In the genomic region with DNA sequence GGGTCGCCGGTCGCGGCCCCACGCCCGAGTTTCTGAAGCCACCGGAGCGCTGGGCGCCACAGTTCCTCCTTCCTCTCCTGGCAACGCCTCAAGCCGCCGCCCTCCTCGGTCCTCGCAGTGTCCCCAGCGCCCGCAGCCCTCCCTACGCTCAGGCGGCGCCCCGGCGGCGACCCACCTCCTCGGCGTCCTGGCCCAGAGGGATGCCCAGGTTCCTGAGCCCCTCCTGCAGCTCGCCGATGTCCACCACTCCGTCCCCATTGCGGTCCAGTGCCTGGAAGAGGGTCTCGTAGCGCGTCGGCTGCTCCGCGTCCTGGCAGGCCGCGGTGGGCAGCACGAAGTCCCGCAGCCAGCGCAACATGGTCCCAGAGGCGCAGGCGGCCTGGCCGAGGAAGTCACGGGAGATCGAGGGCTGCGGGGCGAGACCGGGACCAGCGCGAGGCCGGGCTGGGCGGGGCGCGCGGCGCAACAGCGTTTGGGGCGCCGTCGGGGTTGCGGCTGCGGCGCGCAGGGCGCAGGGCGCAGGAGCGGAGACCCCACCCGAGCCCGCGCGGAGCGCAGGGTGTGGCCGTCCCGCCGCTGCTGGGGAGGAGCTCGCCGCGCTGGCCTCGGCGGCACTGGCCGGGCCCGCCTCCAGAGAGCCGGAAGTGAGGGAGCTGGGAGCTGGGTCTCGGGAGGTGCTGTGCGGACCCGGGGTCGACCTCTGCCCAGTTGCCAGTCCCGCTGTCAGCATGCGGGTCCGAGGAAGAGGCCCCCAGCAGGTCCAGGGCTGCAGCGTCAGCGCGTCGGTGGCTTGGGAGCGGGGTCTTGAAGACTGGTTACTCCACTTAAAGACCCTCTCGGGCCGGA, we compare ENCODE assay signal across 8 cellular contexts. TPM values are rescaled to one million over a fixed set of nuclear protein-coding genes. Genes with fewer than 3 reads are reported as not detected.
DNase-seq lines count a peak whose midpoint lies in the region; ATAC-seq and TF ChIP-seq lines count a peak whose summit lies in the region.

A gene (minus strand): TSS at position 563 of the 846 bp plus-strand sequence. CDS start 205 bp downstream, at position 358.

- H3K27ac ChIP-seq in gastroesophageal sphincter, result peak within 1 kb of the TSS; percentile 73 to 94 (median 93)

- H3K36me3 ChIP-seq in gastroesophageal sphincter, result peaks cover 0 to 11% of the 10 kb centered on the region in 2 donors

- peak; percentile 71 for DNase-seq in DMS114 treated with DMSO at 0.1 percent for 48 hours (lab: John Stamatoyannopoulos, UW; ENCODE audit: unreplicated experiment)
- DNase-seq in Jurkat, Clone E6-1 (ENCODE audit: low read depth, low spot score), result peak; percentile 47
- DNase-seq in SK-N-DZ (ENCODE audit: low spot score), result peak; percentile 79
- DNase-seq in activated naive CD4-positive, alpha-beta T cell treated with anti-CD3 and anti-CD28 coated beads, Interleukin-2, amount 10 ng/mL, durations not matched to agents 7 days and 5 days, result peak; percentile 87
- peak in 53 of 56 donors; percentile 9 to 77 (median 51) for DNase-seq in nucleus accumbens (lab: John Stamatoyannopoulos, UW)
- peak; percentile 64 for DNase-seq in superior temporal gyrus (ENCODE audit: extremely low spot score)

- no peak for TF ChIP-seq EP300 in gastroesophageal sphincter (IDR thresholded peaks at IDR 0.05)

- H3K4me3 Mint-ChIP-seq in activated naive CD4-positive, alpha-beta T cell treated with anti-CD3 and anti-CD28 coated beads, Interleukin-2, amount 10 ng/mL, durations not matched to agents 7 days and 5 days, result peak within 1 kb of the TSS; percentile 83

- WGBS in gastroesophageal sphincter (ENCODE audit: low coverage in 1 of 2), 2 donors, result 0% methylated on average over 12 of the region's 96 CpGs; no CpG with 5 or more reads in 1 of the 2 donors

- H3K27me3 ChIP-seq in gastroesophageal sphincter, result no peaks in the 10 kb centered on the region

- no peaks in the 10 kb centered on the region for H3K9me3 ChIP-seq in gastroesophageal sphincter

- CTCF ChIA-PET in activated naive CD4-positive, alpha-beta T cell treated with anti-CD3 and anti-CD28 coated beads, Interleukin-2, amount 10 ng/mL, durations not matched to agents 7 days and 5 days (lab: Charles Lee), result interaction anchor here (0.5 to 1.8 kb wide), 6 partner anchors 9 to 447 kb away, joined by 3 to 16 read pairs (median 4); no protein-coding TSS in a partner anchor

- peaks cover 29% of the 10 kb centered on the region for H3K4me1 Mint-ChIP-seq in activated naive CD4-positive, alpha-beta T cell treated with anti-CD3 and anti-CD28 coated beads, Interleukin-2, amount 10 ng/mL, durations not matched to agents 7 days and 5 days

- H3K9me3 Mint-ChIP-seq in activated naive CD4-positive, alpha-beta T cell treated with anti-CD3 and anti-CD28 coated beads, Interleukin-2, amount 10 ng/mL, durations not matched to agents 7 days and 5 days, result peaks cover 3% of the 10 kb centered on the region

- H3K27ac Mint-ChIP-seq in activated naive CD4-positive, alpha-beta T cell treated with anti-CD3 and anti-CD28 coated beads, Interleukin-2, amount 10 ng/mL, durations not matched to agents 7 days and 5 days, result peak within 1 kb of the TSS; percentile 87

- no peaks in the 10 kb centered on the region for H3K27me3 Mint-ChIP-seq in activated naive CD4-positive, alpha-beta T cell treated with anti-CD3 and anti-CD28 coated beads, Interleukin-2, amount 10 ng/mL, durations not matched to agents 7 days and 5 days

- peaks cover 33% of the 10 kb centered on the region for H3K36me3 Mint-ChIP-seq in activated naive CD4-positive, alpha-beta T cell treated with anti-CD3 and anti-CD28 coated beads, Interleukin-2, amount 10 ng/mL, durations not matched to agents 7 days and 5 days

- peak within 1 kb of the TSS; percentile 86 for H3K4me3 ChIP-seq in Jurkat, Clone E6-1 (ENCODE audit: low read length)
- peak within 1 kb of the TSS; percentile 56 to 97 for H3K4me3 ChIP-seq in gastroesophageal sphincter

- peak; percentile 79 for ATAC-seq in GM21526 (IDR thresholded peaks at IDR 0.05; ENCODE audit: low FRiP score, unreplicated experiment)
- peak; percentile 96 for ATAC-seq in gastroesophageal sphincter

- no peak for TF ChIP-seq CTCF in gastroesophageal sphincter (IDR thresholded peaks at IDR 0.05)

- TF ChIP-seq POLR2A in gastroesophageal sphincter (IDR thresholded peaks at IDR 0.05), result peak; percentile 49 to 77

- H3K4me1 ChIP-seq in gastroesophageal sphincter, result peaks cover 0 to 39% (median 0%) of the 10 kb centered on the region in 3 donors

RNA-seq across cellular contexts. Expression of the gene that starts here (rescaled TPM):
- polyA plus RNA-seq in Jurkat, Clone E6-1 (2012; ENCODE audit: insufficient read depth, insufficient read length), result 11.7 TPM
- polyA plus RNA-seq in SK-N-DZ (2014; cell fraction: cytosol; rRNA removed), result 50.5 and 53.2 TPM in 2 replicates
- 21.3 TPM in 2 replicates for polyA plus RNA-seq in SK-N-DZ (2014; cell fraction: nucleus; rRNA removed)
- 10 to 100 TPM; 25.2 to 40.1 (median 29.1) TPM for total RNA-seq in gastroesophageal sphincter

Comparison
In these comparisons a context has a peak if more than half of its experiments do, and no peak if none do; other contexts are left out.
1. Peak in every context shown above with its lines: DNase-seq, ATAC-seq, H3K4me3 ChIP-seq and H3K27ac ChIP-seq.